ENCODE assay signal across 1 cellular context in genomic region chrX:54482839-54483593, GRCh38.
TF ChIP-seq lines count a peak whose summit lies in the region.

No MANE protein-coding gene starts in this region.

TF ChIP-seq in WTC11, 78 proteins besides CTCF, POLR2A, EP300 and RAD21 (continued from another document):
- TF ChIP-seq STAT6 (CRISPR knock-in tag; conservative IDR thresholded peaks at IDR 0.05; ENCODE audit: low read depth) (no peak), GTF2I (CRISPR knock-in tag; conservative IDR thresholded peaks at IDR 0.05) (peak; percentile 73; the same call in 1 of the 2 replicates), ARID4B (CRISPR knock-in tag; IDR thresholded peaks at IDR 0.05; ENCODE audit: borderline replicate concordance) (no peak), PREB (CRISPR knock-in tag; IDR thresholded peaks at IDR 0.05; ENCODE audit: borderline replicate concordance) (no peak), ESRRA (CRISPR knock-in tag; IDR thresholded peaks at IDR 0.05; ENCODE audit: borderline replicate concordance) (no peak), ZBTB43 (CRISPR knock-in tag; IDR thresholded peaks at IDR 0.05) (no peak), RORB (CRISPR knock-in tag; IDR thresholded peaks at IDR 0.05) (no peak), ZNF121 (CRISPR knock-in tag; IDR thresholded peaks at IDR 0.05) (no peak), FOXK1 (CRISPR knock-in tag; IDR thresholded peaks at IDR 0.05) (0 out of 2 replicates have a peak, but pooled peaks have one; percentile 21), MYBL2 (CRISPR knock-in tag; IDR thresholded peaks at IDR 0.05) (no peak), ATF2 (CRISPR knock-in tag; IDR thresholded peaks at IDR 0.05; ENCODE audit: borderline replicate concordance, low read depth) (no peak), USF2 (CRISPR knock-in tag; IDR thresholded peaks at IDR 0.05) (peak; percentile 28; the same call in 1 of the 2 replicates), RELA (CRISPR knock-in tag; IDR thresholded peaks at IDR 0.05; ENCODE audit: borderline replicate concordance) (no peak)
